8 cellular contexts compared by ENCODE assay signal in the genomic region with DNA sequence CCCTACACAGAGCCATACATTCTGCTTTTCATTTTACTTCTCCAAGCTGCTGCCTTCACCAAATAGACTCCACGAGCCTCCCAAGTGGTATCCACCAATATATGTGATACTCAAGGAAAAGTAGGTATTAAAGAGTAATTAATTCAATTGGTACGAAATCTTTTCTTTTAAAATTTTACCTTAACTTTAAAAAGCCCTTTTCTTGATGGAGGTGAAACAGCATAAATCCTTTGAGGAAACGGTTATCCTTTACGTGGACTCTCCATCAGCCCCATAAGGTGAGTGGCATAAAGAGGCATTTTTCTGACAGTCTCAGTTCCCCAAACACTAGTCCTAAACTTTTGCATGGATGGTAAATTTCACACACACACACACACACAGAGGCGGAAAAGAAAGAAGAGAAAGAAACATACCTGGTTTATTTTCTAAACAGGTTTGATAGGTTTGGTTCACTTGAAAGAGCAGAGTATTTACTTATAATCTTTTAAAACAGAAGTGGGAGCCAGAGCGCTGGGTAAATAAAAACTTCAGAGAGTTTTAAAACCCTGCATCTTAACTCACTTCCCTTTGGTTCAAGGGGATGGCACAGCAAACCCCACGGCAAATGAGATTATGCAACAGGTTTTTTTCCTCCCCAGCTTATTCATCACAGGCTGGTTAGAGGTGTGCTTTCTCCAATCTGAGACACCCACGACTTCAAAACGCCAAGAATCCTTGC. TPM values are rescaled to one million over a fixed set of nuclear protein-coding genes. Genes with fewer than 3 reads are reported as not detected.
DNase-seq lines count a peak whose midpoint lies in the region; ATAC-seq and TF ChIP-seq lines count a peak whose summit lies in the region.

No MANE protein-coding gene starts in this region.

- no peaks in the 10 kb centered on the region for H3K27me3 Mint-ChIP-seq in naive thymus-derived CD8-positive, alpha-beta T cell

- TF ChIP-seq POLR2A in testis (IDR thresholded peaks at IDR 0.05) = no peak

- peak; percentile 67 for DNase-seq in NOMO-1 treated with dmso at 0.1 percent for 144 hours (lab: John Stamatoyannopoulos, UW; ENCODE audit: unreplicated experiment)
- peak; percentile 54 for DNase-seq in activated T-cell treated with anti-CD3 and anti-CD28 coated beads, Interleukin-2, amount 50 U/mL, for 1 hour
- DNase-seq in naive thymus-derived CD8-positive, alpha-beta T cell = peak in 9 of 10 donors; percentile 25 to 90 (median 71)
- peak; percentile 58 for DNase-seq in testis
- no peak for DNase-seq in COLO829 (ENCODE audit: low spot score)

- intact Hi-C loops in testis (cut with DNase I; ENCODE audit: low total_unique reads) = loop anchor here (10.0 kb wide), 1 partner anchor 176 kb away; no protein-coding TSS in a partner anchor

- H3K9me3 Mint-ChIP-seq in naive thymus-derived CD8-positive, alpha-beta T cell = peaks cover 0 to 5% (median 0%) of the 10 kb centered on the region in 9 donors

- TF ChIP-seq CTCF in C4-2B (conservative IDR thresholded peaks at IDR 0.05) = no peak; the same call in 1 of the 2 replicates
- no peak for TF ChIP-seq CTCF in testis (IDR thresholded peaks at IDR 0.05)

- POLR2A ChIA-PET in naive thymus-derived CD8-positive, alpha-beta T cell (lab: Charles Lee) = interaction anchor here (0.6 to 3.9 kb wide), 18 partner anchors 9 to 204 kb away, joined by 3 to 18 read pairs (median 4); partner anchors contain the start of genes BORCS5, CDKN1B and GPR19

- peaks cover 19% of the 10 kb centered on the region for H3K4me1 ChIP-seq in testis

- H3K27ac ChIP-seq in C4-2B (peak overlapping the region; percentile 100), testis (peak overlapping the region; percentile 100)

- WGBS in testis, 2 donors = 13 to 16% methylated on average over 9 of the region's 9 CpGs

- H3K9me3 ChIP-seq in testis = no peaks in the 10 kb centered on the region

- ATAC-seq in GM21390 (IDR thresholded peaks at IDR 0.05; ENCODE audit: unreplicated experiment) = peak; percentile 24
- ATAC-seq in esophagus mucosa = peak; percentile 72
- peak; percentile 67 to 72 for ATAC-seq in naive thymus-derived CD8-positive, alpha-beta T cell

- H3K4me3 ChIP-seq in testis = peak overlapping the region; percentile 91 to 96

- no peaks in the 10 kb centered on the region for H3K27me3 ChIP-seq in testis

- peaks cover 12 to 40% (median 31%) of the 10 kb centered on the region in 4 donors for H3K4me1 Mint-ChIP-seq in naive thymus-derived CD8-positive, alpha-beta T cell

- H3K27ac Mint-ChIP-seq in naive thymus-derived CD8-positive, alpha-beta T cell = peak overlapping the region; percentile 88 to 99 (median 98)

- peak overlapping the region; percentile 63 to 96 (median 92) for H3K4me3 Mint-ChIP-seq in naive thymus-derived CD8-positive, alpha-beta T cell

- peaks cover 0 to 3% (median 2%) of the 10 kb centered on the region in 3 donors for H3K36me3 Mint-ChIP-seq in naive thymus-derived CD8-positive, alpha-beta T cell

- no peaks in the 10 kb centered on the region for H3K36me3 ChIP-seq in testis (ENCODE audit: low read depth, missing control alignments)

RNA-seq across cellular contexts. Expression of gene DUSP16, which starts 1.9 kb away (rescaled TPM):
- total RNA-seq in esophagus mucosa (22.3 TPM), testis (10 to 100 TPM; 42.1 to 48.6 TPM)
- total RNA-seq in naive thymus-derived CD8-positive, alpha-beta T cell = 10 to 100 TPM; 27.0 to 30.4 TPM
- 1 to 10 TPM; 4.5 to 4.7 (median 4.6) TPM for polyA plus RNA-seq in naive thymus-derived CD8-positive, alpha-beta T cell
- 22.5 TPM for polyA plus RNA-seq in testis (ENCODE audit: insufficient read depth, low read depth, low replicate concordance)

RNA-seq across cellular contexts. Expression of gene CREBL2, which starts 50.9 kb away (rescaled TPM):
- 9.2 TPM for total RNA-seq in esophagus mucosa
- 10 to 100 TPM; 35.1 to 35.5 TPM for total RNA-seq in naive thymus-derived CD8-positive, alpha-beta T cell
- polyA plus RNA-seq in naive thymus-derived CD8-positive, alpha-beta T cell = 10 to 100 TPM; 36.5 to 46.8 (median 44.7) TPM
- total RNA-seq in testis = 10 to 100 TPM; 42.8 to 43.6 TPM
- 49.6 TPM for polyA plus RNA-seq in testis (ENCODE audit: insufficient read depth, low read depth, low replicate concordance)
